ENCODE assay signal across 28 cellular contexts in the genomic region with DNA sequence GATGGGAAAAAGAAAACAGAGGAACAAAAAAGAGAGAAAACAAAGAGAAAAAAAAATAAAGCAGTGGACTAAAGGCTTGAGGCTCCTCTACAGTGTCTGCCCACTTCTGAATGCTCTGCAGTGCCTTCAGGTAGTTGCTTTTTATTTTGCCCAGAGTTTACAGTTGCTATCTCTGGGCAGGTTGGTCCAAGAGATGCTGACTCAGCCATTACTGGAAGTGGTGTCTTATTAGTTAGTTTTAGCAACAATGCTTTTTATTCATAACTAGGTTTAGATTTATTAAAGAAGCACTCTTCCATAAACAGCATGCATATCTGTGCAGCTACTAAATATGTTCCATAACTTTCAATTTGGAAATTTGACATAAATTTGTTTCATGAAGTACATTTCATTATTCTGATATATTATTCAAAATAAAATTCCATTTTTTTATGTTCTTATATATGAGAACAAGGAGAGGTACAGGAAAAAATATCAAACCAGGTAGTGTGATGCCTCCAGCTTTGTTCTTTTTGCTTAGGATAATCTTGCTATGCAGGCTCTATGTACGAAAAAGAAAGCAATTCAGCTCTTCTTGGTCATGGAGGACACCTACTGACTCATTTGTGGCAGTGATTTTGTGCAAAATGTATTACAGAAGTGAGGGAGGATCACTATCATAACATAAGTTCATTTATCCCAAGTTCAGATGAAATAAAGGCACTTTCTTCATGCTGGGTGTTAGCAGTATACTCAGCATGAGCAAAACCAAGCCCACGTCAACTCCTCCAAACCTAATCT.
"Had no signal": no experiment of that assay in that cellular context is flagged by ENCODE, and none has a peak within 500 bp of the region (broad histone marks: within the 10 kb centered on the region; RNA-seq: fewer than 3 reads in every experiment).

No MANE protein-coding gene starts in this region.

- H3K36me3 ChIP-seq: adrenal gland, ascending aorta, brain microvascular endothelial cell, lower lobe of right lung, transverse colon had no signal

- FAIRE-seq: urothelium cell line had no signal

- H3K9me3 ChIP-seq: adrenal gland had no signal

- H3K4me3 ChIP-seq: adrenal gland, ascending aorta, lower lobe of right lung, transverse colon had no signal

- H3K27ac Mint-ChIP-seq: activated naive CD8-positive, alpha-beta T cell; activated T-helper 2 cell treated with anti-CD3 and anti-CD28 coated beads, Interferon-gamma antibody, Interleukin-2, Interleukin-4, amounts not matched to agents 10 μg/mL and 5 μg/mL and 100 μg/mL, durations not matched to agents 14 hours and 24 hours and 36 hours; immature natural killer cell; natural killer cell; stimulated activated naive B cell treated with anti-CD40 and anti-IgM and Interleukin-4, amounts not matched to agents 10 μg/mL and 1 μg/mL and 100 μg/mL, for 72 hours had no signal

- H3K27ac ChIP-seq: adrenal gland, ascending aorta, brain microvascular endothelial cell, foreskin keratinocyte, lower lobe of right lung, transverse colon, VCaP had no signal

- H3K4me3 Mint-ChIP-seq: activated naive CD8-positive, alpha-beta T cell; activated T-cell treated with anti-CD3 and anti-CD28 coated beads, Interleukin-2, amount 50 U/mL, for 4 hours; immature natural killer cell; natural killer cell; stimulated activated naive B cell treated with anti-CD40 and anti-IgM and Interleukin-4, amounts not matched to agents 10 μg/mL and 1 μg/mL and 100 μg/mL, for 72 hours had no signal

- H3K4me1 ChIP-seq: ascending aorta, foreskin keratinocyte had no signal

- H3K4me1 Mint-ChIP-seq: immature natural killer cell had no signal

- DNase-seq: activated CD4-positive, alpha-beta T cell treated with anti-CD3 and anti-CD28 coated beads, Interleukin-2, amount 50 U/mL, for 1 hour; activated CD8-positive, alpha-beta memory T cell treated with anti-CD3 and anti-CD28 coated beads for 24 hours; activated CD8-positive, alpha-beta memory T cell treated with anti-CD3 and anti-CD28 coated beads, Interleukin-2, amount 50 U/mL, for 4 hours; activated naive CD4-positive, alpha-beta T cell; activated T-cell treated with anti-CD3 and anti-CD28 coated beads, Interleukin-2, amount 50 U/mL, for 4 hours; adrenal gland; brain microvascular endothelial cell; caudate nucleus; dermis blood vessel endothelial cell; effector CD8-positive, alpha-beta T cell; erythroblast; foreskin keratinocyte; immature natural killer cell; lower lobe of right lung; mesendoderm; natural killer cell; retina; stimulated activated CD4-positive, alpha-beta T cell treated with anti-CD3 and anti-CD28 coated beads, Interleukin-2, amount 100 ng/mL, for 48 hours; stimulated activated CD8-positive, alpha-beta memory T cell treated with anti-CD3 and anti-CD28 coated beads, Interleukin-4, amount 100 ng/mL, for 48 hours; stimulated activated naive B cell treated with anti-CD40 and anti-IgM and Interleukin-4, amounts not matched to agents 10 μg/mL and 1 μg/mL and 100 μg/mL, for 72 hours; transverse colon had no signal

- ATAC-seq: activated CD4-positive, CD25-positive, alpha-beta regulatory T cell treated with anti-CD3 and anti-CD28 coated beads, Interleukin-2, amount 50 U/mL, for 24 hours; activated T-cell treated with anti-CD3 and anti-CD28 coated beads, Interleukin-2, amount 50 U/mL, for 4 hours; foreskin keratinocyte; left lobe of liver; lower lobe of right lung; natural killer cell; stimulated activated naive B cell treated with anti-CD40 and anti-IgM and Interleukin-4, amounts not matched to agents 10 μg/mL and 1 μg/mL and 100 μg/mL, for 72 hours had no signal
